ENCODE assay signal across 1 cellular context in the genomic region with DNA sequence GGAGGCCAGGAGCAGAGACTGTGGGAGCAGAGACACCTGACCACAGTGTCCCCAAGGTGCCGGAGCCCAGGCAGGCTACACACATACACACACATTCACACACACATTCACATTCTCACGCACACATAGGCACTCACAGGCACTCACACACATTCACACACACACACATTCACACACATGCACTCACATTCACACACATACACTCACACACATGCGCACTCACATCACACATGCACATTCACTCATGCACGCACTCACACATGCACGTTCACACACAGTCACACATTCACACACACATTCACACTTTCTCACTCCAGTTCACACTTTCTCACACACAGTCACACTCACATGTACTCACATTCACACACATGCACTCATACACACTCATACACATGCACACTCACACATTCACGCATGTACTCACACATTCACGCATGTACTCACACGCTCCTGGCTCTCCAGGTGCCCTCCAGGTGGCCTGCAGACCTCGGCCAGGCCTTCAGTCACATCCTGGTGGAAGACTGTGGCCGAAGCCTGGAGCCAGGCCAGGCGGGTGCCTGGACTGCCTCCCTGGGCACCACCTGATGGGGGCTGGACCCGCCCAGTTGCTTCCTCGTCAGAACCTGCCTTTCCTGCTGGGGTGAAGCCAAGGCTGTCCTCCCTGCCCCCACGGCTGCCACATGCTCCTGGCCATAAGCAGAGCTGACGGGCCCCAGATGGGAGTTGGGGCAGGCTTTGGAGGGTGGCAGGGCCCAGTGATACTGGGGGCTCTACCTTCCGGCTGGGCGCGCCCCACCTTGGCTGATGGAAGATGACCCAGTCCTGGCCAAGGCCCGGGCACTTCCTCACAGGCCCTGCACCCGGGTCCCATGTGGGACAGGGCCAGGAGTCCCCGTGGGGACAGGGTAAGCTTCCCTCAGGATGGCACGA.
TF ChIP-seq lines count a peak whose summit lies in the region.

No MANE protein-coding gene starts in this region.

TF ChIP-seq in H1, 55 proteins besides CTCF, POLR2A, EP300 and RAD21:
- TF ChIP-seq RFX5 (IDR thresholded peaks at IDR 0.05; ENCODE audit: borderline replicate concordance, low read depth, low read length) (no peak), TAF7 (optimal IDR thresholded peaks at IDR 0.05; ENCODE audit: borderline replicate concordance, low read depth, low read length) (no peak), GABPA (IDR thresholded peaks at IDR 0.05; ENCODE audit: borderline replicate concordance, insufficient read depth, low read length) (no peak)
- TF ChIP-seq, protein P1, sequence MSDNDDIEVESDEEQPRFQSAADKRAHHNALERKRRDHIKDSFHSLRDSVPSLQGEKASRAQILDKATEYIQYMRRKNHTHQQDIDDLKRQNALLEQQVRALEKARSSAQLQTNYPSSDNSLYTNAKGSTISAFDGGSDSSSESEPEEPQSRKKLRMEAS (IDR thresholded peaks at IDR 0.05): no peak
- TF ChIP-seq, protein P2, sequence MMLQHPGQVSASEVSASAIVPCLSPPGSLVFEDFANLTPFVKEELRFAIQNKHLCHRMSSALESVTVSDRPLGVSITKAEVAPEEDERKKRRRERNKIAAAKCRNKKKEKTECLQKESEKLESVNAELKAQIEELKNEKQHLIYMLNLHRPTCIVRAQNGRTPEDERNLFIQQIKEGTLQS (IDR thresholded peaks at IDR 0.05; ENCODE audit: insufficient read depth, low read depth, low read length): no peak
